ENCODE assay signal across 10 cellular contexts in genomic region chr15:56042982-56043980, GRCh38. TPM values are rescaled to one million over a fixed set of nuclear protein-coding genes. Genes with fewer than 3 reads are reported as not detected.
A peak's percentile ranks its signal among the peaks of the same experiment; 100 is the strongest.
DNase-seq lines count a peak whose midpoint lies in the region.
"Had no signal": no experiment of that assay in that cellular context is flagged by ENCODE, and none has a peak within 500 bp of the region (broad histone marks: within the 10 kb centered on the region; RNA-seq: fewer than 3 reads in every experiment).

No MANE protein-coding gene starts in this region.

- peak; percentile 37 for DNase-seq in stimulated activated CD4-positive, alpha-beta T cell treated with anti-CD3 and anti-CD28 coated beads, Interleukin-15, amount 100 ng/mL, for 24 hours
- DNase-seq in stimulated activated CD4-positive, alpha-beta T cell treated with anti-CD3 and anti-CD28 coated beads, Interleukin-12 subunit alpha, Interleukin-12 subunit beta, amount 100 ng/mL, for 4 hours, result no peak
- peak; percentile 89 for DNase-seq in activated CD4-positive, alpha-beta T cell treated with anti-CD3 and anti-CD28 coated beads, Interleukin-2, amount 10 ng/mL, durations not matched to agents 24 days and 14 days
- DNase-seq in fibroblast of gingiva (ENCODE audit: low read depth), result peak; percentile 32
- no peak for DNase-seq in NCI-H146 treated with DMSO at 0.1 percent for 48 hours (lab: John Stamatoyannopoulos, UW; ENCODE audit: unreplicated experiment)
- no peak for DNase-seq in DMS53 (lab: John Stamatoyannopoulos, UW)
- no peak for DNase-seq in AG20443 (ENCODE audit: low spot score)
- DNase-seq in NCI-H524 (lab: John Stamatoyannopoulos, UW), result no peak
- DNase-seq: endodermal cell, left lung had no signal

- H3K36me3 Mint-ChIP-seq in activated CD4-positive, alpha-beta T cell treated with anti-CD3 and anti-CD28 coated beads, Interleukin-2, amount 10 ng/mL, durations not matched to agents 24 days and 14 days (ENCODE audit: low read depth), result peaks cover 9% of the 10 kb centered on the region

- H3K4me3 Mint-ChIP-seq in activated CD4-positive, alpha-beta T cell treated with anti-CD3 and anti-CD28 coated beads, Interleukin-2, amount 10 ng/mL, durations not matched to agents 24 days and 14 days, result peak overlapping the region; percentile 65
- H3K4me3 Mint-ChIP-seq: endodermal cell had no signal

- peaks cover 25% of the 10 kb centered on the region for H3K9me3 Mint-ChIP-seq in activated CD4-positive, alpha-beta T cell treated with anti-CD3 and anti-CD28 coated beads, Interleukin-2, amount 10 ng/mL, durations not matched to agents 24 days and 14 days
- H3K9me3 Mint-ChIP-seq: endodermal cell had no signal

- intact Hi-C loops in activated CD4-positive, alpha-beta T cell treated with anti-CD3 and anti-CD28 coated beads, Interleukin-2, amount 10 ng/mL, durations not matched to agents 24 days and 14 days (cut with micrococcal nuclease), result loop anchor here (1.0 to 2.0 kb wide), 2 partner anchors 50 to 202 kb away; partner anchors contain the start of gene NEDD4

- H3K4me1 Mint-ChIP-seq in activated CD4-positive, alpha-beta T cell treated with anti-CD3 and anti-CD28 coated beads, Interleukin-2, amount 10 ng/mL, durations not matched to agents 24 days and 14 days, result peaks cover 30% of the 10 kb centered on the region

- H3K27me3 Mint-ChIP-seq in activated CD4-positive, alpha-beta T cell treated with anti-CD3 and anti-CD28 coated beads, Interleukin-2, amount 10 ng/mL, durations not matched to agents 24 days and 14 days, result peaks cover 2% of the 10 kb centered on the region

- H3K27ac Mint-ChIP-seq in activated CD4-positive, alpha-beta T cell treated with anti-CD3 and anti-CD28 coated beads, Interleukin-2, amount 10 ng/mL, durations not matched to agents 24 days and 14 days, result peak overlapping the region; percentile 68
- H3K27ac Mint-ChIP-seq: endodermal cell had no signal

RNA-seq across cellular contexts. Expression of gene NEDD4, which starts 49.9 kb away (rescaled TPM):
- total RNA-seq in activated CD4-positive, alpha-beta T cell treated with anti-CD3 and anti-CD28 coated beads, Interleukin-2, amount 10 ng/mL, durations not matched to agents 24 days and 14 days, result 9.5 and 10.7 TPM in 2 replicates

Comparison
In these comparisons a context has a peak if more than half of its experiments do, and no peak if none do; other contexts are left out.
1. DNase-seq: peak in stimulated activated CD4-positive, alpha-beta T cell treated with anti-CD3 and anti-CD28 coated beads, Interleukin-15, amount 100 ng/mL, for 24 hours (single experiment), activated CD4-positive, alpha-beta T cell treated with anti-CD3 and anti-CD28 coated beads, Interleukin-2, amount 10 ng/mL, durations not matched to agents 24 days and 14 days (single experiment) and fibroblast of gingiva (single experiment); none in stimulated activated CD4-positive, alpha-beta T cell treated with anti-CD3 and anti-CD28 coated beads, Interleukin-12 subunit alpha, Interleukin-12 subunit beta, amount 100 ng/mL, for 4 hours (single experiment), NCI-H146 treated with DMSO at 0.1 percent for 48 hours (single experiment), DMS53 (single experiment), AG20443 (single experiment) and NCI-H524 (0 of 2).